Comparison of ENCODE assay signal across 9 cellular contexts in genomic region chr12:132190012-132190755, GRCh38. TPM values are rescaled to one million over a fixed set of nuclear protein-coding genes. Genes with fewer than 3 reads are reported as not detected.
A peak's percentile ranks its signal among the peaks of the same experiment; 100 is the strongest.
DNase-seq lines count a peak whose midpoint lies in the region; ATAC-seq and TF ChIP-seq lines count a peak whose summit lies in the region.
"Had no signal": no experiment of that assay in that cellular context is flagged by ENCODE, and none has a peak within 500 bp of the region (broad histone marks: within the 10 kb centered on the region; RNA-seq: fewer than 3 reads in every experiment).

No MANE protein-coding gene starts in this region.

- H3K27me3 Mint-ChIP-seq in WTC11 (ENCODE audit: low read depth) = peaks cover 67% of the 10 kb centered on the region

- H3K9me3 ChIP-seq in right cardiac atrium (ENCODE audit: control insufficient read depth, low read length) = peaks cover 2% of the 10 kb centered on the region
- peaks cover 0 to 10% (median 2%) of the 10 kb centered on the region in 3 donors for H3K9me3 ChIP-seq in skeletal muscle tissue (ENCODE audit: control insufficient read depth in 3 of 3, low read length in 3 of 3)

- H3K4me3 Mint-ChIP-seq in WTC11 = peak overlapping the region; percentile 83

- peak overlapping the region; percentile 20 to 72 (median 71) for H3K9ac ChIP-seq in skeletal muscle tissue (ENCODE audit: low read depth in 1 of 3, low read length in 3 of 3)

- H3K4me1 ChIP-seq in right cardiac atrium (ENCODE audit: control insufficient read depth, insufficient read depth, low read length) = no peaks in the 10 kb centered on the region
- peaks cover 6 to 17% (median 10%) of the 10 kb centered on the region in 3 donors for H3K4me1 ChIP-seq in skeletal muscle tissue (ENCODE audit: control insufficient read depth in 3 of 3, insufficient read depth in 3 of 3, low read length in 3 of 3)

- CTCF ChIA-PET in WTC11 (lab: Charles Lee) = interaction anchor here (0.9 to 2.1 kb wide), 5 partner anchors 11 to 224 kb away, joined by 3 to 8 read pairs (median 4); no protein-coding TSS in a partner anchor

- no peak for TF ChIP-seq CTCF in WTC11 (IDR thresholded peaks at IDR 0.05)

- H3K27ac Mint-ChIP-seq in WTC11 = no peak overlapping the region

- DNase-seq in DMS53 (lab: John Stamatoyannopoulos, UW) (peak; percentile 64), DMS53 treated with DMSO at 0.1 percent for 48 hours (lab: John Stamatoyannopoulos, UW; ENCODE audit: unreplicated experiment) (no peak), WTC11 (ENCODE audit: low spot score) (peak; percentile 65), right cardiac atrium (peak; percentile 35 to 74 (median 74)), NCI-H1436 treated with DMSO at 0.1 percent for 48 hours (lab: John Stamatoyannopoulos, UW) (no peak), NCI-H82 (lab: John Stamatoyannopoulos, UW) (no peak)

- H3K36me3 Mint-ChIP-seq in WTC11 = peaks cover 10% of the 10 kb centered on the region

- ATAC-seq in HG02852 (IDR thresholded peaks at IDR 0.05; ENCODE audit: unreplicated experiment) (peak; percentile 16), WTC11 (peak; percentile 50), right cardiac atrium (peak; percentile 27 to 39)

- peaks cover 7% of the 10 kb centered on the region for H3K4me1 Mint-ChIP-seq in WTC11

- POLR2A ChIA-PET in WTC11 (lab: Charles Lee) = no interaction called here

- peaks cover 14% of the 10 kb centered on the region for H3K9me3 Mint-ChIP-seq in WTC11

- H3K27ac ChIP-seq in right cardiac atrium (ENCODE audit: low read length) (no peak overlapping the region), skeletal muscle tissue (ENCODE audit: low read depth, low read length) (peak overlapping the region; percentile 40)
- H3K27ac ChIP-seq: 22Rv1 had no signal

- 38% methylated on average over 59 of the region's 59 CpGs for WGBS in right cardiac atrium

- intact Hi-C loops in right cardiac atrium (cut with DNase I) = no loop called here

- no peaks in the 10 kb centered on the region for H3K36me3 ChIP-seq in skeletal muscle tissue (ENCODE audit: control insufficient read depth in 3 of 3, insufficient read depth in 3 of 3, low read length in 3 of 3)

- H3K4me3 ChIP-seq in right cardiac atrium (ENCODE audit: low read length) (peak overlapping the region; percentile 53), skeletal muscle tissue (ENCODE audit: low read length in 3 of 3) (peak overlapping the region; percentile 54 to 84 (median 70))

- no peaks in the 10 kb centered on the region for H3K27me3 ChIP-seq in right cardiac atrium (ENCODE audit: control insufficient read depth, insufficient read depth)
- H3K27me3 ChIP-seq in skeletal muscle tissue (ENCODE audit: control insufficient read depth in 3 of 3, insufficient read depth in 3 of 3, low read length in 3 of 3) = peaks cover 4 to 54% (median 53%) of the 10 kb centered on the region in 3 donors

TF ChIP-seq in WTC11, 78 proteins besides CTCF, POLR2A, EP300 and RAD21 (continues in another document):
- TF ChIP-seq JAZF1 (CRISPR knock-in tag; IDR thresholded peaks at IDR 0.05) (no peak), E2F5 (CRISPR knock-in tag; IDR thresholded peaks at IDR 0.05) (no peak), ESRRA (CRISPR knock-in tag; IDR thresholded peaks at IDR 0.05; ENCODE audit: borderline replicate concordance) (no peak), ATF6 (CRISPR knock-in tag; IDR thresholded peaks at IDR 0.05) (no peak), IRF1 (CRISPR knock-in tag; IDR thresholded peaks at IDR 0.05) (0 out of 2 replicates have a peak, but pooled peaks have one; percentile 62), CREB1 (CRISPR knock-in tag; IDR thresholded peaks at IDR 0.05) (no peak), SP1 (CRISPR knock-in tag; conservative IDR thresholded peaks at IDR 0.05) (peak; percentile 22; the same call in 1 of the 2 replicates), ZNF138 (CRISPR knock-in tag; conservative IDR thresholded peaks at IDR 0.05) (peak; percentile 61; the same call in 1 of the 2 replicates), HMGA2 (CRISPR knock-in tag; IDR thresholded peaks at IDR 0.05) (no peak), TP53 (CRISPR knock-in tag; IDR thresholded peaks at IDR 0.05) (no peak), ZNF425 (CRISPR knock-in tag; conservative IDR thresholded peaks at IDR 0.05) (no peak)
- TF ChIP-seq, protein P1, sequence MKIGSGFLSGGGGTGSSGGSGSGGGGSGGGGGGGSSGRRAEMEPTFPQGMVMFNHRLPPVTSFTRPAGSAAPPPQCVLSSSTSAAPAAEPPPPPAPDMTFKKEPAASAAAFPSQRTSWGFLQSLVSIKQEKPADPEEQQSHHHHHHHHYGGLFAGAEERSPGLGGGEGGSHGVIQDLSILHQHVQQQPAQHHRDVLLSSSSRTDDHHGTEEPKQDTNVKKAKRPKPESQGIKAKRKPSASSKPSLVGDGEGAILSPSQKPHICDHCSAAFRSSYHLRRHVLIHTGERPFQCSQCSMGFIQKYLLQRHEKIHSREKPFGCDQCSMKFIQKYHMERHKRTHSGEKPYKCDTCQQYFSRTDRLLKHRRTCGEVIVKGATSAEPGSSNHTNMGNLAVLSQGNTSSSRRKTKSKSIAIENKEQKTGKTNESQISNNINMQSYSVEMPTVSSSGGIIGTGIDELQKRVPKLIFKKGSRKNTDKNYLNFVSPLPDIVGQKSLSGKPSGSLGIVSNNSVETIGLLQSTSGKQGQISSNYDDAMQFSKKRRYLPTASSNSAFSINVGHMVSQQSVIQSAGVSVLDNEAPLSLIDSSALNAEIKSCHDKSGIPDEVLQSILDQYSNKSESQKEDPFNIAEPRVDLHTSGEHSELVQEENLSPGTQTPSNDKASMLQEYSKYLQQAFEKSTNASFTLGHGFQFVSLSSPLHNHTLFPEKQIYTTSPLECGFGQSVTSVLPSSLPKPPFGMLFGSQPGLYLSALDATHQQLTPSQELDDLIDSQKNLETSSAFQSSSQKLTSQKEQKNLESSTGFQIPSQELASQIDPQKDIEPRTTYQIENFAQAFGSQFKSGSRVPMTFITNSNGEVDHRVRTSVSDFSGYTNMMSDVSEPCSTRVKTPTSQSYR (CRISPR knock-in tag; IDR thresholded peaks at IDR 0.05) = no peak
- TF ChIP-seq, protein P2, sequence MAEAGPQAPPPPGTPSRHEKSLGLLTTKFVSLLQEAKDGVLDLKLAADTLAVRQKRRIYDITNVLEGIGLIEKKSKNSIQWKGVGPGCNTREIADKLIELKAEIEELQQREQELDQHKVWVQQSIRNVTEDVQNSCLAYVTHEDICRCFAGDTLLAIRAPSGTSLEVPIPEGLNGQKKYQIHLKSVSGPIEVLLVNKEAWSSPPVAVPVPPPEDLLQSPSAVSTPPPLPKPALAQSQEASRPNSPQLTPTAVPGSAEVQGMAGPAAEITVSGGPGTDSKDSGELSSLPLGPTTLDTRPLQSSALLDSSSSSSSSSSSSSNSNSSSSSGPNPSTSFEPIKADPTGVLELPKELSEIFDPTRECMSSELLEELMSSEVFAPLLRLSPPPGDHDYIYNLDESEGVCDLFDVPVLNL (CRISPR knock-in tag; IDR thresholded peaks at IDR 0.05; ENCODE audit: borderline replicate concordance, low read depth) = no peak

RNA-seq across cellular contexts. Expression of gene NOC4L, which starts 45.9 kb away (rescaled TPM):
- total RNA-seq in WTC11 (2021) (38.0 to 41.4 TPM (median 39.6 TPM) in 3 replicates), right cardiac atrium (10 to 100 TPM in 1 of 4 donors, 1 to 10 TPM in 3; 7.7 to 10.1 (median 9.1) TPM), skeletal muscle tissue (5.7 TPM)
- 11.0 TPM for polyA plus RNA-seq in right cardiac atrium

RNA-seq across cellular contexts. Expression of gene DDX51, which starts 46.1 kb away (rescaled TPM):
- total RNA-seq in WTC11 (2021) (32.7 to 34.2 TPM (median 33.3 TPM) in 3 replicates), right cardiac atrium (10 to 100 TPM in 2 of 4 donors, 1 to 10 TPM in 2; 7.4 to 11.7 (median 10.1) TPM), skeletal muscle tissue (8.4 TPM)
- 10.9 TPM for polyA plus RNA-seq in right cardiac atrium

Comparison
In these comparisons a context has a peak if more than half of its experiments do, and no peak if none do; other contexts are left out.
1. DNase-seq: peak in DMS53 (single experiment), WTC11 (single experiment) and right cardiac atrium (3 of 3); none in DMS53 treated with DMSO at 0.1 percent for 48 hours (single experiment), NCI-H1436 treated with DMSO at 0.1 percent for 48 hours (single experiment) and NCI-H82 (single experiment).
2. Peak in every context shown above with its lines, with median percentiles within 50 percentile points of each other: ATAC-seq.